8 cellular contexts compared by ENCODE assay signal in genomic region chr11:59614277-59615131, GRCh38. TPM values are rescaled to one million over a fixed set of nuclear protein-coding genes. Genes with fewer than 3 reads are reported as not detected.
DNase-seq lines count a peak whose midpoint lies in the region; ATAC-seq, FAIRE-seq and TF ChIP-seq lines count a peak whose summit lies in the region.

No MANE protein-coding gene starts in this region.

- CTCF ChIA-PET in CD8-positive, alpha-beta memory T cell (lab: Charles Lee) = interaction anchor here (1.3 to 1.9 kb wide), 2 partner anchors 54 to 77 kb away, joined by 4 to 11 read pairs; partner anchors contain the start of gene PATL1

- peak overlapping the region; percentile 78 to 99 (median 92) for H3K27ac Mint-ChIP-seq in CD8-positive, alpha-beta memory T cell
- H3K27ac Mint-ChIP-seq in effector memory CD8-positive, alpha-beta T cell = peak overlapping the region; percentile 49 to 86
- H3K27ac Mint-ChIP-seq in neural progenitor cell = peak overlapping the region; percentile 44

- peak overlapping the region; percentile 72 for H3K4me3 ChIP-seq in CD8-positive, alpha-beta memory T cell (ENCODE audit: low read length)
- H3K4me3 ChIP-seq in MM.1S (ENCODE audit: low read length) (peak overlapping the region; percentile 76), neural progenitor cell (peak overlapping the region; percentile 96)

- no peak for ATAC-seq in effector memory CD8-positive, alpha-beta T cell (replicated peaks)
- ATAC-seq in HG02759 (IDR thresholded peaks at IDR 0.05; ENCODE audit: unreplicated experiment) = no peak

- peaks cover 45 to 60% (median 50%) of the 10 kb centered on the region in 3 donors for H3K4me1 Mint-ChIP-seq in CD8-positive, alpha-beta memory T cell
- peaks cover 27 to 46% of the 10 kb centered on the region in 2 donors for H3K4me1 Mint-ChIP-seq in effector memory CD8-positive, alpha-beta T cell (ENCODE audit: low read depth in 2 of 2)
- peaks cover 29% of the 10 kb centered on the region for H3K4me1 Mint-ChIP-seq in neural progenitor cell

- no peaks in the 10 kb centered on the region for H3K27me3 Mint-ChIP-seq in CD8-positive, alpha-beta memory T cell
- no peaks in the 10 kb centered on the region for H3K27me3 Mint-ChIP-seq in effector memory CD8-positive, alpha-beta T cell
- H3K27me3 Mint-ChIP-seq in neural progenitor cell (ENCODE audit: insufficient read depth, low read depth) = peaks cover 5% of the 10 kb centered on the region

- peak in 1 of 5 donors; percentile 6 for DNase-seq in CD8-positive, alpha-beta memory T cell
- no peak for DNase-seq in MM.1S
- no peak for DNase-seq in effector memory CD8-positive, alpha-beta T cell
- DNase-seq in neural progenitor cell (ENCODE audit: low spot score) = no peak
- no peak for DNase-seq in H54 (ENCODE audit: insufficient read length, low spot score)
- DNase-seq in SHP77 (lab: John Stamatoyannopoulos, UW) = no peak
- no peak for DNase-seq in NCI-H82 treated with DMSO at 0.1 percent for 48 hours (lab: John Stamatoyannopoulos, UW; ENCODE audit: unreplicated experiment)

- peaks cover 0 to 41% (median 4%) of the 10 kb centered on the region in 3 donors for H3K36me3 Mint-ChIP-seq in CD8-positive, alpha-beta memory T cell
- H3K36me3 Mint-ChIP-seq in effector memory CD8-positive, alpha-beta T cell (ENCODE audit: insufficient read depth) = peaks cover 33% of the 10 kb centered on the region
- H3K36me3 Mint-ChIP-seq in neural progenitor cell = no peaks in the 10 kb centered on the region

- no peaks in the 10 kb centered on the region; the same call in 1 of the 2 replicates for H3F3A ChIP-seq in MM.1S (ENCODE audit: insufficient read depth, low read length)
- peaks cover 8% of the 10 kb centered on the region for H3F3A ChIP-seq in neural progenitor cell (ENCODE audit: low read depth)

- H3K36me3 ChIP-seq in CD8-positive, alpha-beta memory T cell (ENCODE audit: insufficient read depth, low read length) = peaks cover 7% of the 10 kb centered on the region
- H3K36me3 ChIP-seq in MM.1S (replicated peaks; ENCODE audit: insufficient read depth, low read length) (0 out of 2 replicates have a peak, but pooled peaks cover 5% of the 10 kb centered on the region), neural progenitor cell (no peaks in the 10 kb centered on the region)

- FAIRE-seq in H54 (lab: Jason Lieb, UNC) = no peak

- peak overlapping the region; percentile 95 for H3K27ac ChIP-seq in CD8-positive, alpha-beta memory T cell (ENCODE audit: low read depth, low read length)
- H3K27ac ChIP-seq in MM.1S (ENCODE audit: low read length) (peak overlapping the region; percentile 6; the same call in 1 of the 2 replicates), neural progenitor cell (no peak overlapping the region)

- H4K20me1 ChIP-seq in MM.1S (ENCODE audit: insufficient read depth, low read length) (no peaks in the 10 kb centered on the region), neural progenitor cell (ENCODE audit: low read depth) (peaks cover 37% of the 10 kb centered on the region)

- no peak for TF ChIP-seq POLR2A in H54 (IDR thresholded peaks at IDR 0.05; ENCODE audit: low read depth, low read length)

- TF ChIP-seq CTCF in MM.1S (IDR thresholded peaks at IDR 0.05; ENCODE audit: low read length) (no peak), neural progenitor cell (IDR thresholded peaks at IDR 0.05) (no peak)

- peak overlapping the region; percentile 73 for H3K9ac ChIP-seq in MM.1S (ENCODE audit: low read length)
- peak overlapping the region; percentile 82 for H3K9ac ChIP-seq in neural progenitor cell

- no peaks in the 10 kb centered on the region for H3K9me3 ChIP-seq in CD8-positive, alpha-beta memory T cell (ENCODE audit: low read length)
- no peaks in the 10 kb centered on the region for H3K9me3 ChIP-seq in MM.1S (replicated peaks; ENCODE audit: insufficient read depth, low read length)
- no peaks in the 10 kb centered on the region for H3K9me3 ChIP-seq in neural progenitor cell (ENCODE audit: low read depth)

- H3K79me2 ChIP-seq in MM.1S (ENCODE audit: low read length) = peaks cover 57% of the 10 kb centered on the region
- H3K79me2 ChIP-seq in neural progenitor cell (ENCODE audit: low read depth) = peaks cover 43% of the 10 kb centered on the region

- peak overlapping the region; percentile 75 to 98 (median 93) for H3K4me3 Mint-ChIP-seq in CD8-positive, alpha-beta memory T cell
- H3K4me3 Mint-ChIP-seq in effector memory CD8-positive, alpha-beta T cell = peak overlapping the region; percentile 92 to 97
- H3K4me3 Mint-ChIP-seq in neural progenitor cell = peak overlapping the region; percentile 93

- H3K4me2 ChIP-seq in MM.1S (ENCODE audit: low read depth, low read length) (peak overlapping the region; percentile 76), neural progenitor cell (peak overlapping the region; percentile 85)

- peaks cover 40% of the 10 kb centered on the region for H3K4me1 ChIP-seq in CD8-positive, alpha-beta memory T cell (ENCODE audit: insufficient read depth, low read length)
- H3K4me1 ChIP-seq in MM.1S (ENCODE audit: low read length) = peaks cover 12% of the 10 kb centered on the region
- peaks cover 15% of the 10 kb centered on the region for H3K4me1 ChIP-seq in neural progenitor cell

- POLR2A ChIA-PET in CD8-positive, alpha-beta memory T cell (lab: Charles Lee) = interaction anchor here (1.0 to 4.4 kb wide), 5 partner anchors 11 to 77 kb away, joined by 3 to 59 read pairs (median 8); partner anchors contain the start of gene PATL1

- H3K9me2 ChIP-seq in MM.1S (replicated peaks; ENCODE audit: insufficient read depth, low read length) = no peaks in the 10 kb centered on the region

- no peaks in the 10 kb centered on the region for H3K27me3 ChIP-seq in CD8-positive, alpha-beta memory T cell (ENCODE audit: insufficient read depth, low read length, poor library complexity, severe bottlenecking)
- H3K27me3 ChIP-seq in MM.1S (replicated peaks; ENCODE audit: insufficient read depth, low read length) = no peaks in the 10 kb centered on the region
- H3K27me3 ChIP-seq in neural progenitor cell = no peaks in the 10 kb centered on the region

- no peaks in the 10 kb centered on the region for H3K9me3 Mint-ChIP-seq in CD8-positive, alpha-beta memory T cell
- no peaks in the 10 kb centered on the region for H3K9me3 Mint-ChIP-seq in effector memory CD8-positive, alpha-beta T cell
- no peaks in the 10 kb centered on the region for H3K9me3 Mint-ChIP-seq in neural progenitor cell

- H2AFZ ChIP-seq in MM.1S (ENCODE audit: low read length) (peak overlapping the region; percentile 6; the same call in 1 of the 2 replicates), neural progenitor cell (replicated peaks) (no peak overlapping the region)

RNA-seq across cellular contexts. Expression of gene OSBP, which starts 1.1 kb away (rescaled TPM):
- 10 to 100 TPM; 37.8 to 38.4 TPM for total RNA-seq in CD8-positive, alpha-beta memory T cell
- polyA plus RNA-seq in CD8-positive, alpha-beta memory T cell = 32.3 TPM
- total RNA-seq in neural progenitor cell (ENCODE audit: low replicate concordance) = 20.1 and 22.7 TPM in 2 replicates

RNA-seq across cellular contexts. Expression of gene PATL1, which starts 54.3 kb away (rescaled TPM):
- total RNA-seq in CD8-positive, alpha-beta memory T cell = 10 to 100 TPM; 61.3 to 65.8 TPM
- polyA plus RNA-seq in CD8-positive, alpha-beta memory T cell = 7.5 TPM
- 15.3 and 16.0 TPM in 2 replicates for total RNA-seq in neural progenitor cell (ENCODE audit: low replicate concordance)
